Comparison of ENCODE assay signal across 13 cellular contexts in the genomic region with DNA sequence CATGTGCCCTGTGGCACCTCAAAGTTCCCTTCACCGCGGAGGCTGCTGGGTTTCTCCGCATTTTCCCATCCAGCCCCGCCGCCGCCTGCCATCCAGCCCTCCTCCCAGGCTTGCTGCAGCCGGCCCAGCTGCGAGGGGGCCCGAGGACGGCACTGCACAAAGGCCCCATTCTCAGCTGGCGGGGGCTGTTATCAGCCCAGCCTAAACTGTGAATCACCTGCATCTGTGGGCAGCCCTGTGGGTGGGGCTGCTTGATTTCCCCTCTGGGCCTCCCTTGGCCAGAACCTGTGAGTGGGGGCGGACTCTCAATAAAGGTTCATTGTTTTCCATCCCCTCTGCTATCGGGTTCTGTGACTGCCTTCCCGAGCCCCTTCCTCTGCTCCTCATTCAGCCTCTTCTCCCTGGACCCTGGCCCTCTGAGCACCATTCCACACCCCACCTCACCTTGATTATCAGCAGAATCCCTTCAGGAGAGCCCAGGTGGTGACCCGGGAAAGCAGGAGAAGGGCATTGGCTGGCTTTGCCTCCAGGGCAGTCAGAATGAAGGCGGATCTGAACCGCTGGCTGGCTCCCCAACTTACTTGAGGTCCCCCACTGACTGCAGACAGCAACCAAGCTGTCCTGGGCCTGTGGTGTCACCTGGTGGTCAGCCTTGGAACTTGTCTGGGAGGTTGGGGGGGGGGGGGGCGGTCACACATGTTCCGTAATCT.
DNase-seq lines count a peak whose midpoint lies in the region; ATAC-seq, FAIRE-seq and TF ChIP-seq lines count a peak whose summit lies in the region.
"Had no signal": no experiment of that assay in that cellular context is flagged by ENCODE, and none has a peak within 500 bp of the region (broad histone marks: within the 10 kb centered on the region; RNA-seq: fewer than 3 reads in every experiment).

No MANE protein-coding gene starts in this region.

- TF ChIP-seq EP300 in H1 (IDR thresholded peaks at IDR 0.05; ENCODE audit: borderline replicate concordance in 1 of 2, low read depth in 2 of 2, low read length in 2 of 2) = no peak

- DNase-seq in Ammon's horn (ENCODE audit: low spot score) (peak; percentile 77), H1 (ENCODE audit: low read depth in 1 of 2, low spot score in 2 of 2) (peak; percentile 58 to 80), mucosa of gallbladder (ENCODE audit: low spot score) (peak; percentile 56), omental fat pad (ENCODE audit: low spot score) (no peak), NCI-H2029 treated with DMSO at 0.1 percent for 48 hours (lab: John Stamatoyannopoulos, UW) (no peak)
- DNase-seq: activated gamma-delta T cell; CD8-positive, alpha-beta T cell; NCI-H748 treated with DMSO at 0.1 percent for 48 hours; T1000 had no signal

- no peak for FAIRE-seq in H1 (lab: Jason Lieb, UNC)
- FAIRE-seq: HTR-8/SVneo had no signal

- H3K27me3 ChIP-seq in Loucy (ENCODE audit: insufficient read depth, low read length, poor library complexity, severe bottlenecking) = no peaks in the 10 kb centered on the region
- H3K27me3 ChIP-seq in H1 (replicated peaks in 1 of 4; ENCODE audit: control insufficient read depth in 3 of 4, extremely low read depth in 1 of 4, insufficient read depth in 3 of 4, low read length in 3 of 4) = no peaks in the 10 kb centered on the region

- peak overlapping the region; percentile 63; the same call in 1 of the 2 replicates for H2BK15ac ChIP-seq in H1 (ENCODE audit: low read length)

- H3F3A ChIP-seq in Loucy (ENCODE audit: low read depth) = no peaks in the 10 kb centered on the region

- H2AFZ ChIP-seq in Loucy (ENCODE audit: low read length) (no peak overlapping the region), H1 (ENCODE audit: low read length) (peak overlapping the region; percentile 16; the same call in 1 of the 2 replicates)

- no peak for ATAC-seq in omental fat pad (ENCODE audit: low FRiP score)
- no peak for ATAC-seq in GM18519 (IDR thresholded peaks at IDR 0.05; ENCODE audit: low FRiP score, unreplicated experiment)
- ATAC-seq in GM21723 (IDR thresholded peaks at IDR 0.05; ENCODE audit: unreplicated experiment) = no peak
- ATAC-seq: CD8-positive, alpha-beta T cell had no signal

- H2BK5ac ChIP-seq in H1 (ENCODE audit: low read depth, low read length) = no peak overlapping the region; the same call in 1 of the 2 replicates

- H3K23ac ChIP-seq in H1 (ENCODE audit: insufficient read length) = no peak overlapping the region

- TF ChIP-seq RAD21 in H1 (IDR thresholded peaks at IDR 0.05 in 1 of 2, conservative IDR thresholded peaks at IDR 0.05 in 1 of 2; ENCODE audit: low read depth in 2 of 2, low read length in 2 of 2) = peak; percentile 97 to 99

- H3K9me3 ChIP-seq in Loucy (ENCODE audit: insufficient read depth, low read depth, low read length) (no peaks in the 10 kb centered on the region), H1 (ENCODE audit: insufficient read depth in 2 of 2, low read depth in 1 of 2, low read length in 1 of 2) (peaks cover 0 to 5% of the 10 kb centered on the region in 2 experiments; a peak in 3 of 4 replicates)

- TF ChIP-seq POLR2A in H1 (IDR thresholded peaks at IDR 0.05; ENCODE audit: control extremely low read depth in 1 of 2, low read depth in 2 of 2, low read length in 2 of 2) = no peak

- no peak overlapping the region for H4K5ac ChIP-seq in H1 (ENCODE audit: insufficient read length, low read depth, low read length)

- peak overlapping the region; percentile 58 for H4K8ac ChIP-seq in H1 (ENCODE audit: extremely low read depth, insufficient read depth, low read length)

- H3K23me2 ChIP-seq in H1 (ENCODE audit: low read depth, low read length) = no peaks in the 10 kb centered on the region

- POLR2A ChIA-PET in H1 (lab: Charles Lee; ENCODE audit: partially characterized antibody) = interaction anchor here (1.6 kb wide), 1 partner anchor 47 kb away, joined by 4 read pairs; no protein-coding TSS in a partner anchor

- H4K20me1 ChIP-seq in Loucy (ENCODE audit: insufficient read depth, low read length, poor library complexity, severe bottlenecking) = no peaks in the 10 kb centered on the region
- no peaks in the 10 kb centered on the region for H4K20me1 ChIP-seq in H1 (replicated peaks in 1 of 2; ENCODE audit: control insufficient read depth in 1 of 2, insufficient read depth in 2 of 2, low read length in 2 of 2)

- H3K4me1 ChIP-seq in Loucy (ENCODE audit: insufficient read depth, low read length, poor library complexity, severe bottlenecking) = peaks cover 13% of the 10 kb centered on the region
- peaks cover 2 to 10% (median 3%) of the 10 kb centered on the region in 4 experiments; a peak in 4 of 7 replicates for H3K4me1 ChIP-seq in H1 (replicated peaks in 1 of 4; ENCODE audit: control insufficient read depth in 3 of 4, insufficient read depth in 4 of 4, low read length in 3 of 4)

- no peak overlapping the region for H2AK5ac ChIP-seq in H1 (ENCODE audit: low read depth, low read length)

- H3K4me2 ChIP-seq in Loucy (ENCODE audit: low read depth, low read length, poor library complexity, severe bottlenecking) (no peak overlapping the region), H1 (ENCODE audit: insufficient read depth in 1 of 2, low read depth in 2 of 2, low read length in 2 of 2) (peak overlapping the region; percentile 14 to 30; a peak in 2 of 4 replicates)

- H4K91ac ChIP-seq in H1 (replicated peaks; ENCODE audit: insufficient read length, low read length) = peak overlapping the region; percentile 61

- no peak overlapping the region for H3K14ac ChIP-seq in H1 (ENCODE audit: insufficient read length)

- H3K4me3 ChIP-seq in Loucy (ENCODE audit: low read length, poor library complexity, severe bottlenecking) (no peak overlapping the region), H1 (ENCODE audit: extremely low read depth in 1 of 4, insufficient read depth in 2 of 4, low read depth in 3 of 4, low read length in 4 of 4) (no peak overlapping the region)

- CTCF ChIA-PET in H1 (lab: Charles Lee; ENCODE audit: partially characterized antibody) = interaction anchor here (0.6 to 8.5 kb wide), 19 partner anchors 10 to 1148 kb away, joined by 3 to 94 read pairs (median 3); no protein-coding TSS in a partner anchor

- no peaks in the 10 kb centered on the region for H3K79me1 ChIP-seq in H1 (ENCODE audit: low read depth, low read length)

- H2BK20ac ChIP-seq in H1 (ENCODE audit: low read length) = no peak overlapping the region; the same call in 1 of the 2 replicates

- no peak overlapping the region for H3K27ac ChIP-seq in H1 (ENCODE audit: low read depth, low read length)

- no peak overlapping the region for H2BK120ac ChIP-seq in H1 (replicated peaks; ENCODE audit: low read depth, low read length)

- no peak overlapping the region for H3K4ac ChIP-seq in H1 (replicated peaks; ENCODE audit: insufficient read length, low read depth, low read length)

- no peak overlapping the region for H2BK12ac ChIP-seq in H1 (ENCODE audit: low read depth, low read length)

- H3K18ac ChIP-seq in H1 (ENCODE audit: extremely low read depth, low read length) = no peak overlapping the region

- H3K36me3 ChIP-seq in Loucy (ENCODE audit: insufficient read depth, low read length) (no peaks in the 10 kb centered on the region), H1 (ENCODE audit: control insufficient read depth in 2 of 4, insufficient read depth in 4 of 4, low read length in 3 of 4) (no peaks in the 10 kb centered on the region)

- H3K9ac ChIP-seq in Loucy (ENCODE audit: low read depth, low read length, poor library complexity, severe bottlenecking) (no peak overlapping the region), H1 (replicated peaks in 1 of 4; ENCODE audit: extremely low read depth in 1 of 4, low read depth in 3 of 4, low read length in 3 of 4) (no peak overlapping the region)

- no peak overlapping the region for H3K56ac ChIP-seq in H1 (replicated peaks; ENCODE audit: insufficient read length, low read depth, low read length)

- H3K9me2 ChIP-seq in Loucy (replicated peaks; ENCODE audit: low read depth, low read length) = no peaks in the 10 kb centered on the region

- H3K79me2 ChIP-seq in Loucy (ENCODE audit: insufficient read depth, low read length) = no peaks in the 10 kb centered on the region
- no peaks in the 10 kb centered on the region for H3K79me2 ChIP-seq in H1 (ENCODE audit: control insufficient read depth in 1 of 2, insufficient read depth in 2 of 2, low read length in 2 of 2)

- peak; percentile 64 for TF ChIP-seq CTCF in Loucy (conservative IDR thresholded peaks at IDR 0.05; ENCODE audit: low read length)
- peak; percentile 87 to 95 (median 93) for TF ChIP-seq CTCF in H1 (IDR thresholded peaks at IDR 0.05; ENCODE audit: control extremely low read depth in 1 of 3, insufficient read depth in 1 of 3, low read depth in 1 of 3, low read length in 3 of 3)
- TF ChIP-seq CTCF in omental fat pad (IDR thresholded peaks at IDR 0.05) = no peak

- 72% methylated on average over 19 of the region's 19 CpGs; no CpG with 5 or more reads in 1 of the 2 experiments for WGBS in H1 (ENCODE audit: extremely low coverage in 1 of 2, insufficient coverage in 1 of 2, insufficient read length in 1 of 2, insufficient replicate concordance in 2 of 2, low coverage in 1 of 2, low lambda C conversion rate in 2 of 2, missing lambda C conversion rate in 1 of 2), 2 experiments

TF ChIP-seq in H1, 55 proteins besides CTCF, POLR2A, EP300 and RAD21:
- peak; percentile 29; the same call in 1 of the 2 replicates for TF ChIP-seq TBP (IDR thresholded peaks at IDR 0.05; ENCODE audit: low read depth, low read length)
- TF ChIP-seq, protein P1, sequence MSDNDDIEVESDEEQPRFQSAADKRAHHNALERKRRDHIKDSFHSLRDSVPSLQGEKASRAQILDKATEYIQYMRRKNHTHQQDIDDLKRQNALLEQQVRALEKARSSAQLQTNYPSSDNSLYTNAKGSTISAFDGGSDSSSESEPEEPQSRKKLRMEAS (IDR thresholded peaks at IDR 0.05) = peak; percentile 40; the same call in 1 of the 2 replicates
- TF ChIP-seq EGR1 (IDR thresholded peaks at IDR 0.05; ENCODE audit: borderline replicate concordance, low read depth, low read length) = no peak

Comparison
In these comparisons a context has a peak if more than half of its experiments do, and no peak if none do; other contexts are left out.
1. DNase-seq: peak in Ammon's horn (single experiment), H1 (2 of 2) and mucosa of gallbladder (single experiment); none in omental fat pad (single experiment) and NCI-H2029 treated with DMSO at 0.1 percent for 48 hours (single experiment).
2. CTCF ChIP-seq: peak in Loucy (single experiment) and H1 (3 of 3); none in omental fat pad (0 of 3).